In the genomic region with DNA sequence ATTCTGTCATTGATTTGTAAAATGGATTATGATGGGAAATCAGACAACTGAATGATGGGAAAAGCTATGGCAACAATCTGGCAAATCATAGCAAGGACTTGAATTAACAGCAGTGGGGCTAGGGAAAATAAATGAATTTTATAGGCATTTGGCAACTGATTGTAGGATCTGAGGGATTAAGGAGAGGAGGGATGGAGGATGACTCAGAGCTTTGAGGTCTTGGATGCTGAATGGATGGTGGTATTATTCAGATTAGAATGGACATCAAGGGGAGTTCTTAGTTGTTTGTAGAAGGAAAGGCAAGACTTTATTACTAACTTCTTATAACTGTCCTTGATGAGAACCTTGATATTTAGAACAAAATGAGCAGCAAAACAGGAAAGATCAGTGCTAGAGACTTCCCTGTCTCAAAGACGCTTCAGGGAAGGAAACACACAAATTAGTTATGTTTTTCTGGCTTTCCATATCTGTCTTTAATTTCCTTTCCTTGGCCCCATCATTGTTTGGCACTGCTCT, we compare ENCODE assay signal across 29 cellular contexts. TPM values are rescaled to one million over a fixed set of nuclear protein-coding genes. Genes with fewer than 3 reads are reported as not detected.
"Had no signal": no experiment of that assay in that cellular context is flagged by ENCODE, and none has a peak within 500 bp of the region (broad histone marks: within the 10 kb centered on the region; RNA-seq: fewer than 3 reads in every experiment).

No MANE protein-coding gene starts in this region.

- H3K4me3 ChIP-seq: body of pancreas, colonic mucosa, dorsolateral prefrontal cortex, ovary, uterus had no signal

- H3K36me3 ChIP-seq: colonic mucosa, ovary, uterus had no signal

- H3K4me1 ChIP-seq: body of pancreas, uterus had no signal

- DNase-seq: activated CD4-positive, alpha-beta memory T cell treated with anti-CD3 and anti-CD28 coated beads, Interleukin-2, amount 10 ng/mL, durations not matched to agents 7 days and 5 days; activated CD4-positive, alpha-beta T cell treated with anti-CD3 and anti-CD28 coated beads for 1 hour; activated CD4-positive, alpha-beta T cell treated with anti-CD3 and anti-CD28 coated beads, Interleukin-2, amount 10 ng/mL, durations not matched to agents 7 days and 5 days; activated naive CD8-positive, alpha-beta T cell treated with anti-CD3 and anti-CD28 coated beads, Interleukin-2, amount 50 U/mL, for 24 hours; activated T-cell treated with anti-CD3 and anti-CD28 coated beads, Interleukin-2, amount 50 U/mL, for 4 hours; body of pancreas; cerebellar nuclear complex; colonic mucosa; dorsolateral prefrontal cortex; effector memory CD8-positive, alpha-beta T cell; left ventricle myocardium superior; naive thymus-derived CD4-positive, alpha-beta T cell; ovary; small intestine; stimulated activated CD4-positive, alpha-beta T cell treated with anti-CD3 and anti-CD28 coated beads, Interleukin-1b, Interleukin-23, amount 100 ng/mL, for 48 hours; stimulated activated CD4-positive, alpha-beta T cell treated with anti-CD3 and anti-CD28 coated beads, Interleukin-4, amount 100 ng/mL, for 4 hours; stimulated activated CD8-positive, alpha-beta memory T cell treated with anti-CD3 and anti-CD28 coated beads, Interleukin-4, amount 100 ng/mL, for 48 hours; stimulated activated naive CD8-positive, alpha-beta T cell treated with anti-CD3 and anti-CD28 coated beads, Interleukin-15, amount 100 ng/mL, for 72 hours; substantia nigra; T-helper 17 cell; uterus had no signal

- H3K4me3 Mint-ChIP-seq: activated CD4-positive, alpha-beta memory T cell treated with anti-CD3 and anti-CD28 coated beads, Interleukin-2, amount 10 ng/mL, durations not matched to agents 7 days and 5 days; activated CD4-positive, alpha-beta T cell treated with anti-CD3 and anti-CD28 coated beads, Interleukin-2, amount 10 ng/mL, durations not matched to agents 7 days and 5 days; activated naive CD4-positive, alpha-beta T cell treated with anti-CD3 and anti-CD28 coated beads, Interleukin-2, amount 50 U/mL, for 24 hours; activated naive CD8-positive, alpha-beta T cell treated with anti-CD3 and anti-CD28 coated beads, Interleukin-2, amount 50 U/mL, for 24 hours; activated T-cell treated with anti-CD3 and anti-CD28 coated beads, Interleukin-2, amount 50 U/mL, for 4 hours; effector memory CD8-positive, alpha-beta T cell; naive thymus-derived CD4-positive, alpha-beta T cell; stimulated activated memory B cell treated with anti-CD40 and anti-IgM and Interleukin-4, amounts not matched to agents 10 μg/mL and 1 μg/mL and 100 μg/mL, for 72 hours; stimulated activated naive CD8-positive, alpha-beta T cell treated with anti-CD3 and anti-CD28 coated beads, Interleukin-15, amount 100 ng/mL, for 72 hours; T-helper 17 cell; type B pancreatic cell had no signal

- H3K36me3 Mint-ChIP-seq: activated naive CD4-positive, alpha-beta T cell treated with anti-CD3 and anti-CD28 coated beads, Interleukin-2, amount 50 U/mL, for 24 hours; naive thymus-derived CD4-positive, alpha-beta T cell; stimulated activated memory B cell treated with anti-CD40 and anti-IgM and Interleukin-4, amounts not matched to agents 10 μg/mL and 1 μg/mL and 100 μg/mL, for 72 hours; type B pancreatic cell had no signal

- H3K27me3 ChIP-seq: body of pancreas, colonic mucosa, dorsolateral prefrontal cortex, ovary, uterus had no signal

- H3K27me3 Mint-ChIP-seq: activated CD4-positive, alpha-beta memory T cell treated with anti-CD3 and anti-CD28 coated beads, Interleukin-2, amount 10 ng/mL, durations not matched to agents 7 days and 5 days; activated CD4-positive, alpha-beta T cell treated with anti-CD3 and anti-CD28 coated beads, Interleukin-2, amount 10 ng/mL, durations not matched to agents 7 days and 5 days; effector memory CD8-positive, alpha-beta T cell; progenitor cell of endocrine pancreas; stimulated activated memory B cell treated with anti-CD40 and anti-IgM and Interleukin-4, amounts not matched to agents 10 μg/mL and 1 μg/mL and 100 μg/mL, for 72 hours; stimulated activated naive CD8-positive, alpha-beta T cell treated with anti-CD3 and anti-CD28 coated beads, Interleukin-15, amount 100 ng/mL, for 72 hours; T-helper 17 cell; type B pancreatic cell had no signal

- H3K4me1 Mint-ChIP-seq: activated CD4-positive, alpha-beta memory T cell treated with anti-CD3 and anti-CD28 coated beads, Interleukin-2, amount 10 ng/mL, durations not matched to agents 7 days and 5 days; activated CD4-positive, alpha-beta T cell treated with anti-CD3 and anti-CD28 coated beads, Interleukin-2, amount 10 ng/mL, durations not matched to agents 7 days and 5 days; activated naive CD4-positive, alpha-beta T cell treated with anti-CD3 and anti-CD28 coated beads, Interleukin-2, amount 50 U/mL, for 24 hours; activated naive CD8-positive, alpha-beta T cell treated with anti-CD3 and anti-CD28 coated beads, Interleukin-2, amount 50 U/mL, for 24 hours; naive thymus-derived CD4-positive, alpha-beta T cell; stimulated activated memory B cell treated with anti-CD40 and anti-IgM and Interleukin-4, amounts not matched to agents 10 μg/mL and 1 μg/mL and 100 μg/mL, for 72 hours; stimulated activated naive CD8-positive, alpha-beta T cell treated with anti-CD3 and anti-CD28 coated beads, Interleukin-15, amount 100 ng/mL, for 72 hours; T-helper 17 cell had no signal

- H3K9me3 Mint-ChIP-seq: activated CD4-positive, alpha-beta T cell treated with anti-CD3 and anti-CD28 coated beads, Interleukin-2, amount 10 ng/mL, durations not matched to agents 7 days and 5 days; activated naive CD8-positive, alpha-beta T cell treated with anti-CD3 and anti-CD28 coated beads, Interleukin-2, amount 50 U/mL, for 24 hours; activated T-cell treated with anti-CD3 and anti-CD28 coated beads, Interleukin-2, amount 50 U/mL, for 4 hours; activated T-helper 2 cell treated with anti-CD3 and anti-CD28 coated beads, Interferon-gamma antibody, Interleukin-2, Interleukin-4, amounts not matched to agents 10 μg/mL and 5 μg/mL and 100 μg/mL, durations not matched to agents 14 hours and 24 hours and 36 hours; stimulated activated memory B cell treated with anti-CD40 and anti-IgM and Interleukin-4, amounts not matched to agents 10 μg/mL and 1 μg/mL and 100 μg/mL, for 72 hours; stimulated activated naive CD8-positive, alpha-beta T cell treated with anti-CD3 and anti-CD28 coated beads, Interleukin-15, amount 100 ng/mL, for 72 hours had no signal

- ATAC-seq: activated naive CD8-positive, alpha-beta T cell treated with anti-CD3 and anti-CD28 coated beads, Interleukin-2, amount 50 U/mL, for 24 hours; activated T-cell treated with anti-CD3 and anti-CD28 coated beads, Interleukin-2, amount 50 U/mL, for 4 hours; body of pancreas; effector memory CD8-positive, alpha-beta T cell; left ventricle myocardium superior; naive thymus-derived CD4-positive, alpha-beta T cell; sciatic nerve; stimulated activated memory B cell treated with anti-CD40 and anti-IgM and Interleukin-4, amounts not matched to agents 10 μg/mL and 1 μg/mL and 100 μg/mL, for 72 hours; stimulated activated naive CD8-positive, alpha-beta T cell treated with anti-CD3 and anti-CD28 coated beads, Interleukin-15, amount 100 ng/mL, for 72 hours; T-helper 17 cell had no signal

- H3K9me3 ChIP-seq: body of pancreas, colonic mucosa, ovary, uterus had no signal

- H3K27ac Mint-ChIP-seq: activated CD4-positive, alpha-beta memory T cell treated with anti-CD3 and anti-CD28 coated beads, Interleukin-2, amount 10 ng/mL, durations not matched to agents 7 days and 5 days; activated CD4-positive, alpha-beta T cell treated with anti-CD3 and anti-CD28 coated beads, Interleukin-2, amount 10 ng/mL, durations not matched to agents 7 days and 5 days; activated naive CD4-positive, alpha-beta T cell treated with anti-CD3 and anti-CD28 coated beads, Interleukin-2, amount 50 U/mL, for 24 hours; activated naive CD8-positive, alpha-beta T cell treated with anti-CD3 and anti-CD28 coated beads, Interleukin-2, amount 50 U/mL, for 24 hours; activated T-helper 2 cell treated with anti-CD3 and anti-CD28 coated beads, Interferon-gamma antibody, Interleukin-2, Interleukin-4, amounts not matched to agents 10 μg/mL and 5 μg/mL and 100 μg/mL, durations not matched to agents 14 hours and 24 hours and 36 hours; effector memory CD8-positive, alpha-beta T cell; naive thymus-derived CD4-positive, alpha-beta T cell; progenitor cell of endocrine pancreas; stimulated activated memory B cell treated with anti-CD40 and anti-IgM and Interleukin-4, amounts not matched to agents 10 μg/mL and 1 μg/mL and 100 μg/mL, for 72 hours; stimulated activated naive CD8-positive, alpha-beta T cell treated with anti-CD3 and anti-CD28 coated beads, Interleukin-15, amount 100 ng/mL, for 72 hours; T-helper 17 cell; type B pancreatic cell had no signal

- H3K27ac ChIP-seq: body of pancreas, colonic mucosa, dorsolateral prefrontal cortex, ovary, uterus had no signal

RNA-seq across cellular contexts. Expression of a gene that starts 51.4 kb away (rescaled TPM):
- total RNA-seq: activated CD4-positive, alpha-beta memory T cell treated with anti-CD3 and anti-CD28 coated beads, Interleukin-2, amount 10 ng/mL, durations not matched to agents 7 days and 5 days; activated CD4-positive, alpha-beta T cell treated with anti-CD3 and anti-CD28 coated beads, Interleukin-2, amount 10 ng/mL, durations not matched to agents 7 days and 5 days; activated T-helper 2 cell treated with anti-CD3 and anti-CD28 coated beads, Interferon-gamma antibody, Interleukin-2, Interleukin-4, amounts not matched to agents 10 μg/mL and 5 μg/mL and 100 μg/mL, durations not matched to agents 14 hours and 24 hours and 36 hours; left ventricle myocardium superior; T-helper 17 cell had no signal
- polyA plus RNA-seq: esophagus; naive thymus-derived CD4-positive, alpha-beta T cell; neural cell had no signal
